Comparison of ENCODE assay signal across 1 cellular context in the genomic region with DNA sequence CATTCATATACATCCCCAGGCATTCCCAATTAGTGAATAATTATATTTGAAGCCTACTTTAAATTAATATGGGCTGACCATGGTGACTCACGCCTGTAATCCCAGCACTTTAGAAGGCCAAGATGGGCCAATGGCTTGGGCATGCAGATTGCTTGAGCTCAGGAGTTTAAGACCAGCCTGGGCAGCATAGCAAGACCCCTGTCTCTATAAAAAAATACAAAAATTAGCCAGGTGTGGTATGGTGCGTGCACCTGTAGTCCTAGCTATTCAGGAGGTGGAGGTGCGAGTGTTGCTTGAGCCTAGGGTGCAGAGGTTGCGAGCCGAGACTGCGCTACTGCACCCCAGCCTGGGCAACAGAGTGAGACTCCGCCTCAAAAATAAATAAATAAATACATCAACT.
TF ChIP-seq lines count a peak whose summit lies in the region.

No MANE protein-coding gene starts in this region.

TF ChIP-seq in GM12878, 131 proteins besides CTCF, POLR2A, EP300 and RAD21:
- no peak for TF ChIP-seq RFX5 (IDR thresholded peaks at IDR 0.05; ENCODE audit: low read depth, low read length)
- no peak for TF ChIP-seq CBX5 (IDR thresholded peaks at IDR 0.05; ENCODE audit: low read depth)
- TF ChIP-seq HDGF (IDR thresholded peaks at IDR 0.05) = no peak
